Comparison of ENCODE assay signal across 11 cellular contexts in genomic region chr15:47293763-47294162, GRCh38.
A peak's percentile ranks its signal among the peaks of the same experiment; 100 is the strongest.
DNase-seq lines count a peak whose midpoint lies in the region; ATAC-seq and TF ChIP-seq lines count a peak whose summit lies in the region.
"Had no signal": no experiment of that assay in that cellular context is flagged by ENCODE, and none has a peak within 500 bp of the region (broad histone marks: within the 10 kb centered on the region; RNA-seq: fewer than 3 reads in every experiment).

No MANE protein-coding gene starts in this region.

- ATAC-seq in HG03469 (IDR thresholded peaks at IDR 0.05; ENCODE audit: unreplicated experiment) (no peak), PC-3 (no peak), HG02938 (IDR thresholded peaks at IDR 0.05; ENCODE audit: unreplicated experiment) (no peak)

- CTCF ChIA-PET in PC-3 (lab: Charles Lee) = no interaction called here

- H3F3A ChIP-seq in PC-3 (ENCODE audit: low read length, unreplicated experiment) = no peaks in the 10 kb centered on the region

- H3K27me3 ChIP-seq in right atrium auricular region = no peaks in the 10 kb centered on the region
- 0 out of 2 replicates have a peak, but pooled peaks cover 3% of the 10 kb centered on the region for H3K27me3 ChIP-seq in PC-3 (ENCODE audit: low read length)

- no peaks in the 10 kb centered on the region for H3K9me2 ChIP-seq in PC-3 (replicated peaks; ENCODE audit: low read length)

- POLR2A ChIA-PET in PC-3 (lab: Charles Lee; ENCODE audit: unreplicated experiment) = no interaction called here

- in situ Hi-C loops in astrocyte of the spinal cord (cut with HindIII; ENCODE audit: low sequenced_read_pairs) = no loop called here

- DNase-seq in Ammon's horn (ENCODE audit: low spot score) = peak; percentile 62
- DNase-seq in astrocyte of the spinal cord (ENCODE audit: low read depth, low spot score) = peak; percentile 96
- peak; percentile 67 for DNase-seq in right atrium auricular region (ENCODE audit: low spot score)
- peak; percentile 89 for DNase-seq in renal cortical epithelial cell (ENCODE audit: low read depth)
- DNase-seq in NAMALWA (ENCODE audit: low spot score) = no peak
- DNase-seq in PC-3 = no peak
- DNase-seq: activated T-cell treated with anti-CD3 and anti-CD28 coated beads, Interleukin-2, amount 50 U/mL, for 48 hours; effector CD8-positive, alpha-beta T cell; stimulated activated CD4-positive, alpha-beta T cell treated with anti-CD3 and anti-CD28 coated beads, Interleukin-2, amount 100 ng/mL, for 24 hours had no signal

- H3K4me1 ChIP-seq in right atrium auricular region = no peaks in the 10 kb centered on the region
- H3K4me1 ChIP-seq in PC-3 (ENCODE audit: insufficient read depth, low read length) = no peaks in the 10 kb centered on the region

- no peak overlapping the region for H3K9ac ChIP-seq in PC-3 (ENCODE audit: low read length)

- no peak overlapping the region for H3K4me3 ChIP-seq in astrocyte of the spinal cord (ENCODE audit: low read depth, low read length)
- H3K4me3 ChIP-seq in right atrium auricular region = no peak overlapping the region
- H3K4me3 ChIP-seq in PC-3 (ENCODE audit: low read length) = no peak overlapping the region

- H3K9me3 ChIP-seq in right atrium auricular region = no peaks in the 10 kb centered on the region
- H3K9me3 ChIP-seq in PC-3 (ENCODE audit: low read length) = no peaks in the 10 kb centered on the region

- intact Hi-C loops in PC-3 (cut with micrococcal nuclease) = loop anchor here (5.0 kb wide), 1 partner anchor 129 kb away; no protein-coding TSS in a partner anchor

- H3K36me3 ChIP-seq in right atrium auricular region (no peaks in the 10 kb centered on the region), PC-3 (ENCODE audit: low read depth, low read length) (no peaks in the 10 kb centered on the region)

- H3K79me2 ChIP-seq in PC-3 (ENCODE audit: low read length) = no peaks in the 10 kb centered on the region

- no peak overlapping the region for H3K27ac ChIP-seq in right atrium auricular region
- no peak overlapping the region for H3K27ac ChIP-seq in PC-3 (ENCODE audit: low read length)

- H4K20me1 ChIP-seq in PC-3 (ENCODE audit: low read length) = no peaks in the 10 kb centered on the region

- no TSS peak for BruUV-seq in PC-3 (replicated peaks; lab: Mats Ljungman, UMichigan)

- no peak for TF ChIP-seq CTCF in astrocyte of the spinal cord (IDR thresholded peaks at IDR 0.05; ENCODE audit: low read depth, low read length)
- no peak for TF ChIP-seq CTCF in right atrium auricular region (IDR thresholded peaks at IDR 0.05)
- TF ChIP-seq CTCF in PC-3 (conservative IDR thresholded peaks at IDR 0.05; ENCODE audit: low read depth, low read length) = no peak

- no peak overlapping the region for H3K4me2 ChIP-seq in PC-3 (ENCODE audit: low read length)

- no peak overlapping the region for H2AFZ ChIP-seq in PC-3 (ENCODE audit: low read length)

Comparison
In these comparisons a context has a peak if more than half of its experiments do, and no peak if none do; other contexts are left out.
1. DNase-seq: peak in Ammon's horn (single experiment), astrocyte of the spinal cord (single experiment), right atrium auricular region (single experiment) and renal cortical epithelial cell (single experiment); none in NAMALWA (single experiment) and PC-3 (single experiment).